In the genomic region with DNA sequence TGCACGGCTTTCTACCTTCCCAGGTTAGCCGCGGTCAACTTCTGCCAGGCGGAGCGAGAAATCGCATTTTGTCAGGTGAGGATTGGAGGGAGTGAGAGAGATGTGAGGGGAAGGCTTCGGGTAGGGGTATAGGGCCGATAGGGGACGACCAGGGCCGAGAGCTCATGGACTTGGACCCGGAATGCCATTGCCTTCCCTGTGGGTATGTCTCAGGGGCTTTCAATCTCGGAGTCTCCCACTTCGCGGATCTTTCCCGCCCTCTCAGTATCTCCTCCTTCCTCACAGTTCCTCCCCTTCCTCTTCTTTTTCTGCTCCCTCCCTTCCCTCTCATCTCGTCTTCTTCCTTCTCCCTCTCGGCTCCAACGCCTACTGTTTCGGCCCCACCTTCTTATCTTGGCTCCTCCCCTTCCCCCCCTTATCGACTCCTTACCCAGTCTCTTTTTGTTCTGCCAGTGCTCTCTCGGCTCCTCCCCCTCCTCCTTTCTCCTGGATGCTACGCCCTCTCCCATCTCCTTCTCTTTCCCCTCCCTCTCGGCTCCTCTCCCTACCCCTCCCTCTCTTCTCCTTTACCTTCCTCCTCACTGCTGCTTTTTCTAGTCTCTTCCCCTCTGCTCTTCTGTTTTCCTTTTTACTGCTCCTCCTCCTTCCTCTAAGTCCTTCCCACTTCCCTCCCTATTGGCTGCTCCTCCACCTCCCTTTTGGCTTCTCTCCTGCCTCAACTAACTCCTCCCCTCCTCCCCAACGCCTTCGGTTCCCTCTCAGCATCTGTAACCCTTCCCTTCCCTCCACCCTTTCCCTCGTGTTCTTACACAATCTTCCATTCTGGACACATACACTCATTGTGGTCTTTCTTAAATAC, we compare ENCODE assay signal across 8 cellular contexts. TPM values are rescaled to one million over a fixed set of nuclear protein-coding genes. Genes with fewer than 3 reads are reported as not detected.
A peak's percentile ranks its signal among the peaks of the same experiment; 100 is the strongest.
DNase-seq lines count a peak whose midpoint lies in the region; TF ChIP-seq lines count a peak whose summit lies in the region.

No MANE protein-coding gene starts in this region.

- CTCF ChIA-PET in HEK293T (lab: Yijun Ruan, JAX) = no interaction called here

- H3K27ac Mint-ChIP-seq in activated naive CD4-positive, alpha-beta T cell treated with anti-CD3 and anti-CD28 coated beads, Interleukin-2, amount 50 U/mL, for 24 hours = peak overlapping the region; percentile 94

- H3K27me3 ChIP-seq in SJSA1 (replicated peaks) (no peaks in the 10 kb centered on the region), tibial artery (no peaks in the 10 kb centered on the region)

- intact Hi-C loops in tibial artery (cut with DNase I; ENCODE audit: low total_unique reads) = no loop called here

- no peaks in the 10 kb centered on the region for H3K36me3 Mint-ChIP-seq in activated naive CD4-positive, alpha-beta T cell treated with anti-CD3 and anti-CD28 coated beads, Interleukin-2, amount 50 U/mL, for 24 hours

- no peaks in the 10 kb centered on the region for H3K27me3 Mint-ChIP-seq in activated naive CD4-positive, alpha-beta T cell treated with anti-CD3 and anti-CD28 coated beads, Interleukin-2, amount 50 U/mL, for 24 hours

- no peaks in the 10 kb centered on the region for H3K9me3 ChIP-seq in SJSA1 (replicated peaks)
- H3K9me3 ChIP-seq in tibial artery = no peaks in the 10 kb centered on the region

- H3K36me3 ChIP-seq in SJSA1 (no peaks in the 10 kb centered on the region), tibial artery (no peaks in the 10 kb centered on the region)

- no peaks in the 10 kb centered on the region for H3K9me3 Mint-ChIP-seq in activated naive CD4-positive, alpha-beta T cell treated with anti-CD3 and anti-CD28 coated beads, Interleukin-2, amount 50 U/mL, for 24 hours

- H3K4me1 ChIP-seq in SJSA1 (replicated peaks) (peaks cover 8% of the 10 kb centered on the region), tibial artery (peaks cover 0 to 5% (median 0%) of the 10 kb centered on the region in 4 donors)

- H3K27ac ChIP-seq in SJSA1 = peak overlapping the region; percentile 65
- peak overlapping the region; percentile 86 to 93 for H3K27ac ChIP-seq in tibial artery

- peak overlapping the region; percentile 55 for H3K4me3 ChIP-seq in SJSA1
- H3K4me3 ChIP-seq in tibial artery = peak overlapping the region; percentile 68 to 76

- no peak for TF ChIP-seq CTCF in tibial artery (IDR thresholded peaks at IDR 0.05)

- peaks cover 18% of the 10 kb centered on the region for H3K4me1 Mint-ChIP-seq in activated naive CD4-positive, alpha-beta T cell treated with anti-CD3 and anti-CD28 coated beads, Interleukin-2, amount 50 U/mL, for 24 hours

- peak overlapping the region; percentile 93 for H3K4me3 Mint-ChIP-seq in activated naive CD4-positive, alpha-beta T cell treated with anti-CD3 and anti-CD28 coated beads, Interleukin-2, amount 50 U/mL, for 24 hours

- POLR2A ChIA-PET in HEK293T (lab: Yijun Ruan, JAX) = interaction anchor here (1.0 to 1.8 kb wide), 2 partner anchors 26 to 30 kb away, joined by 6 to 21 read pairs; a partner anchor contains a TSS

- DNase-seq in GM04503 (ENCODE audit: low read depth) (peak; percentile 64), HEK293T (ENCODE audit: extremely low spot score) (peak; percentile 82), MV-4-11 (lab: John Stamatoyannopoulos, UW) (peak; percentile 97), SJSA1 (ENCODE audit: low read depth in 1 of 2, low spot score in 2 of 2) (peak; percentile 88), globus pallidus (ENCODE audit: low spot score) (peak; percentile 71), nucleus accumbens (lab: John Stamatoyannopoulos, UW) (peak in 54 of 56 donors; percentile 5 to 90 (median 48)), tibial artery (peak; percentile 92 to 94)

TF ChIP-seq in HEK293T, 16 proteins besides CTCF, POLR2A, EP300 and RAD21:
- TF ChIP-seq L3MBTL2 (conservative IDR thresholded peaks at IDR 0.05) = peak; percentile 88; the same call in 1 of the 2 replicates
- TF ChIP-seq TARDBP (IDR thresholded peaks at IDR 0.05) = no peak
- no peak for TF ChIP-seq ELF4 (IDR thresholded peaks at IDR 0.05)

RNA-seq across cellular contexts. Expression of a gene that starts 29.4 kb away (rescaled TPM):
- total RNA-seq in SJSA1 (2014; rRNA removed; shearing (Covaris generic)) = 393 and 472 TPM in 2 replicates

Comparison
In these comparisons a context has a peak if more than half of its experiments do, and no peak if none do; other contexts are left out.
1. Peak in every context shown above with its lines: DNase-seq, H3K4me3 ChIP-seq and H3K27ac ChIP-seq.